ENCODE assay signal across 19 cellular contexts in the genomic region with DNA sequence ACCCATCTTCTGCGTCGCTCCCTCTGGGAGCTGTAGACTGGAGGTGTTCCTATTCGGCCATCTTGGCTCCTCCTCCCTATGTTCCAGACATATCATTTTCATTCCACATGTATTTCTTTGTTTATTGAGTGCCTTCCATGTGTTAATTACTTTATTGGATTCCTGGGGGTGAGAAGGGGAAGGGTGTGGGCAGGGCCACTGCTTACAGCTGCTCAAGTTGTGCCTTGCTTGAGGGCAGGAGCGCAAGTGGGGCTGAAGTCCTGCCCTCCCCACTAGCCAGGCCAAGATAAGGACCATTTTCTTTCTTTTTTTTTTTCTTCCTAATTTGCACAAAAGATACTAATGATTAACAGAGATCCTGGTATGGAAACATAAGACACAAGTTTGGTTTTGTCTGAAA.
DNase-seq lines count a peak whose midpoint lies in the region; TF ChIP-seq lines count a peak whose summit lies in the region.
"Had no signal": no experiment of that assay in that cellular context is flagged by ENCODE, and none has a peak within 500 bp of the region (broad histone marks: within the 10 kb centered on the region; RNA-seq: fewer than 3 reads in every experiment).

No MANE protein-coding gene starts in this region.

- in situ Hi-C loops in HAP-1 (cut with MboI; ENCODE audit: low sequenced_read_pairs) = no loop called here

- H3K27me3 ChIP-seq in Peyer's patch (no peaks in the 10 kb centered on the region), H7 (ENCODE audit: control insufficient read depth, insufficient read depth, low read length) (no peaks in the 10 kb centered on the region), HAP-1 (ENCODE audit: low read depth) (no peaks in the 10 kb centered on the region)

- intact Hi-C loops in cardiac septum (cut with DNase I) = no loop called here

- no peaks in the 10 kb centered on the region for H3K36me3 ChIP-seq in Peyer's patch
- H3K36me3 ChIP-seq in H7 (replicated peaks; ENCODE audit: control insufficient read depth, insufficient read depth, low read length) = no peaks in the 10 kb centered on the region
- H3K36me3 ChIP-seq in HAP-1 (replicated peaks) = no peaks in the 10 kb centered on the region

- H3K4me3 ChIP-seq in Peyer's patch = no peak overlapping the region
- no peak overlapping the region for H3K4me3 ChIP-seq in H7 (ENCODE audit: insufficient read depth, low read depth, low read length)
- no peak overlapping the region for H3K4me3 ChIP-seq in HAP-1
- H3K4me3 ChIP-seq: A549 had no signal

- no peaks in the 10 kb centered on the region for H3K9me3 ChIP-seq in Peyer's patch
- no peaks in the 10 kb centered on the region for H3K9me3 ChIP-seq in HAP-1
- H3K9me3 ChIP-seq: A549 had no signal

- no peak for TF ChIP-seq POLR2A in Peyer's patch (IDR thresholded peaks at IDR 0.05)

- DNase-seq in Peyer's patch = peak in 2 of 3 donors; percentile 63 to 65
- DNase-seq in glomerular visceral epithelial cell (ENCODE audit: extremely low spot score) = peak; percentile 8
- DNase-seq in renal cortical epithelial cell (ENCODE audit: low read depth) = peak; percentile 49
- DNase-seq in T1000 (lab: John Stamatoyannopoulos, UW) = no peak
- no peak for DNase-seq in cardiac septum (ENCODE audit: low spot score)
- no peak for DNase-seq in H7
- DNase-seq in HAP-1 (ENCODE audit: low spot score in 2 of 2) = no peak
- DNase-seq: 8988T; ACHN; AML-193; C1 segment of cervical spinal cord; Calu3; CD4-positive, alpha-beta memory T cell; COR-L47; DMS53; DMS79 treated with DMSO at 0.1 percent for 48 hours; GF-D8; GOT3 had no signal

- H3K4me1 ChIP-seq in Peyer's patch (peaks cover 0 to 5% (median 0%) of the 10 kb centered on the region in 4 donors), HAP-1 (no peaks in the 10 kb centered on the region)
- H3K4me1 ChIP-seq: A549 had no signal

- TF ChIP-seq CTCF in Peyer's patch (IDR thresholded peaks at IDR 0.05) = no peak

- H3K27ac ChIP-seq in Peyer's patch = no peak overlapping the region
- H3K27ac ChIP-seq: A549 had no signal

Comparison
In these comparisons a context has a peak if more than half of its experiments do, and no peak if none do; other contexts are left out.
1. DNase-seq: peak in Peyer's patch (2 of 3), glomerular visceral epithelial cell (single experiment) and renal cortical epithelial cell (single experiment); none in T1000 (single experiment), cardiac septum (single experiment), H7 (single experiment) and HAP-1 (0 of 2).